ENCODE assay signal across 2 cellular contexts in genomic region chr14:52733824-52734223, GRCh38.
TF ChIP-seq lines count a peak whose summit lies in the region.

No MANE protein-coding gene starts in this region.

TF ChIP-seq in GM23338, 12 proteins besides CTCF, POLR2A, EP300 and RAD21:
- TF ChIP-seq ZNF114 (CRISPR knock-in tag; IDR thresholded peaks at IDR 0.05) = no peak
- peak; percentile 14 for TF ChIP-seq REST (IDR thresholded peaks at IDR 0.05; ENCODE audit: unreplicated experiment)

TF ChIP-seq in K562, 482 proteins besides CTCF, POLR2A, EP300 and RAD21:
- TF ChIP-seq DMBX1 (CRISPR knock-in tag; IDR thresholded peaks at IDR 0.05; ENCODE audit: borderline replicate concordance) (no peak), ZNF282 (CRISPR knock-in tag; IDR thresholded peaks at IDR 0.05) (no peak), SRSF9 (IDR thresholded peaks at IDR 0.05; ENCODE audit: borderline replicate concordance, low read depth, low read length) (no peak), CBX3 (IDR thresholded peaks at IDR 0.05; ENCODE audit: borderline replicate concordance in 1 of 2, low read length in 2 of 2) (no peak), ZNF253 (CRISPR knock-in tag; conservative IDR thresholded peaks at IDR 0.05) (no peak), TRIM24 (IDR thresholded peaks at IDR 0.05) (no peak), ILF3 (IDR thresholded peaks at IDR 0.05; ENCODE audit: borderline replicate concordance) (no peak), ZNF696 (CRISPR knock-in tag; conservative IDR thresholded peaks at IDR 0.05) (no peak), FOXM1 (IDR thresholded peaks at IDR 0.05; ENCODE audit: low read depth) (no peak), FOXM1 (CRISPR knock-in tag; IDR thresholded peaks at IDR 0.05; ENCODE audit: low read depth) (no peak), NR4A1 (CRISPR knock-in tag; IDR thresholded peaks at IDR 0.05) (no peak), NR4A1 (tag; IDR thresholded peaks at IDR 0.05) (no peak), SAP30 (IDR thresholded peaks at IDR 0.05; ENCODE audit: borderline replicate concordance, insufficient read depth, low read depth, low read length, poor library complexity, severe bottlenecking) (no peak)
